In the genomic region with DNA sequence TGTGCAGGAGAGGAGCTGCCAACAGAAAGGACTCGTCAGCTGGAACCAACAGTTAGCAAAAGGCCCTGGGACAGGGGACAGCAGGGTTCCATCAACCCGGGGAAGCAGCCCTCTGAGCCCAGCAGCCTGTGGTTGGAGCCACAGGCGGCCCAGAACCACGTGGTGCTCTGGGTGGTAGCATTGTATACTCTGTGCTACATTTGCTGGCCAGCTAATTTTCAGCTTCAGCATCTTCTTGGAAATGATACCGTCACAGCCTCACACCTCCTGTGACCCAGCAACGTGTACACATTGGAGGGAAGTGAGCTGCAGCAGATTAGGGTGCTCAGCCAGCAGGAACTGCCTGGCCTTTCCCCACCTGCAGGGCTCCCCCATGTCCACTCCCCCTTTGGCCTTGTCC, we compare ENCODE assay signal across 13 cellular contexts. TPM values are rescaled to one million over a fixed set of nuclear protein-coding genes. Genes with fewer than 3 reads are reported as not detected.
DNase-seq lines count a peak whose midpoint lies in the region; ATAC-seq and TF ChIP-seq lines count a peak whose summit lies in the region.
"Had no signal": no experiment of that assay in that cellular context is flagged by ENCODE, and none has a peak within 500 bp of the region (broad histone marks: within the 10 kb centered on the region; RNA-seq: fewer than 3 reads in every experiment).

No MANE protein-coding gene starts in this region.

- H3K36me3 Mint-ChIP-seq in stimulated activated effector memory CD8-positive, alpha-beta T cell treated with anti-CD3 and anti-CD28 coated beads, Interleukin-12 subunit alpha, Interleukin-12 subunit beta, amount 100 ng/mL, for 72 hours: no peaks in the 10 kb centered on the region
- no peaks in the 10 kb centered on the region for H3K36me3 Mint-ChIP-seq in activated T-helper 1 cell treated with anti-CD3 and anti-CD28 coated beads, Interleukin-12 subunit alpha, Interleukin-12 subunit beta, Interleukin-2, Interleukin-4 antibody, amounts not matched to agents 30 ng/mL and 10 ng/mL and 1 ng/mL, durations not matched to agents 14 hours and 24 hours and 36 hours (ENCODE audit: low read depth)

- H3K27ac ChIP-seq in heart right ventricle (peak overlapping the region in 3 of 10 donors; percentile 7 to 19 (median 16)), right atrium auricular region (no peak overlapping the region)

- H3K27ac Mint-ChIP-seq in stimulated activated effector memory CD8-positive, alpha-beta T cell treated with anti-CD3 and anti-CD28 coated beads, Interleukin-12 subunit alpha, Interleukin-12 subunit beta, amount 100 ng/mL, for 72 hours: no peak overlapping the region
- H3K27ac Mint-ChIP-seq in activated T-helper 1 cell treated with anti-CD3 and anti-CD28 coated beads, Interleukin-12 subunit alpha, Interleukin-12 subunit beta, Interleukin-2, Interleukin-4 antibody, amounts not matched to agents 30 ng/mL and 10 ng/mL and 1 ng/mL, durations not matched to agents 14 hours and 24 hours and 36 hours: no peak overlapping the region

- no peaks in the 10 kb centered on the region for H3K9me3 ChIP-seq in heart right ventricle
- H3K9me3 ChIP-seq in right atrium auricular region: no peaks in the 10 kb centered on the region
- H3K9me3 ChIP-seq: HAP-1 had no signal

- H3K4me3 Mint-ChIP-seq in stimulated activated effector memory CD8-positive, alpha-beta T cell treated with anti-CD3 and anti-CD28 coated beads, Interleukin-12 subunit alpha, Interleukin-12 subunit beta, amount 100 ng/mL, for 72 hours: no peak overlapping the region
- H3K4me3 Mint-ChIP-seq in activated T-helper 1 cell treated with anti-CD3 and anti-CD28 coated beads, Interleukin-12 subunit alpha, Interleukin-12 subunit beta, Interleukin-2, Interleukin-4 antibody, amounts not matched to agents 30 ng/mL and 10 ng/mL and 1 ng/mL, durations not matched to agents 14 hours and 24 hours and 36 hours: no peak overlapping the region
- H3K4me3 Mint-ChIP-seq: CD8-positive, alpha-beta memory T cell had no signal

- H3K27me3 ChIP-seq in heart right ventricle: no peaks in the 10 kb centered on the region
- H3K27me3 ChIP-seq in right atrium auricular region: no peaks in the 10 kb centered on the region

- H3K4me1 ChIP-seq in heart right ventricle: peaks cover 0 to 23% (median 12%) of the 10 kb centered on the region in 9 donors
- H3K4me1 ChIP-seq in right atrium auricular region: peaks cover 0 to 13% of the 10 kb centered on the region in 2 donors
- H3K4me1 ChIP-seq: HAP-1 had no signal

- ATAC-seq in heart right ventricle (peak in 5 of 8 donors; percentile 24 to 81 (median 34)), left cardiac atrium (no peak)
- ATAC-seq in stimulated activated effector memory CD8-positive, alpha-beta T cell treated with anti-CD3 and anti-CD28 coated beads, Interleukin-12 subunit alpha, Interleukin-12 subunit beta, amount 100 ng/mL, for 72 hours: peak; percentile 93

- no peaks in the 10 kb centered on the region for H3K36me3 ChIP-seq in heart right ventricle
- no peaks in the 10 kb centered on the region for H3K36me3 ChIP-seq in right atrium auricular region
- H3K36me3 ChIP-seq: HAP-1 had no signal

- no peak for TF ChIP-seq CTCF in heart right ventricle (IDR thresholded peaks at IDR 0.05)
- no peak for TF ChIP-seq CTCF in right atrium auricular region (IDR thresholded peaks at IDR 0.05)

- H3K4me3 ChIP-seq in heart right ventricle (no peak overlapping the region), right atrium auricular region (no peak overlapping the region)
- H3K4me3 ChIP-seq: HAP-1 had no signal

- DNase-seq in heart right ventricle (no peak), right atrium auricular region (ENCODE audit: low spot score) (no peak), RPMI8226 (peak; percentile 8), left cardiac atrium (peak; percentile 29), COR-L47 (lab: John Stamatoyannopoulos, UW) (no peak)
- DNase-seq in stimulated activated effector memory CD8-positive, alpha-beta T cell treated with anti-CD3 and anti-CD28 coated beads, Interleukin-12 subunit alpha, Interleukin-12 subunit beta, amount 100 ng/mL, for 72 hours (ENCODE audit: low spot score in 2 of 2): no peak
- no peak for DNase-seq in activated T-helper 1 cell treated with anti-CD3 and anti-CD28 coated beads, Interleukin-12 subunit alpha, Interleukin-12 subunit beta, Interleukin-2, Interleukin-4 antibody, amounts not matched to agents 30 ng/mL and 10 ng/mL and 1 ng/mL, durations not matched to agents 14 hours and 24 hours and 36 hours (ENCODE audit: low spot score)
- no peak for DNase-seq in activated effector memory CD4-positive, alpha-beta T cell treated with anti-CD3 and anti-CD28 coated beads, Interleukin-2, amount 50 U/mL, for 16 hours
- DNase-seq: CD8-positive, alpha-beta memory T cell; NCI-H1417; NCI-H2029 treated with DMSO at 0.1 percent for 48 hours; NCI-H524 had no signal

- intact Hi-C loops in heart right ventricle (cut with DNase I): loop anchor here in 1 of 10 donors (10.0 kb wide), 1 partner anchor 49 kb away; no protein-coding TSS in a partner anchor
- intact Hi-C loops in left cardiac atrium (cut with DNase I): no loop called here
- intact Hi-C loops in activated T-helper 1 cell treated with anti-CD3 and anti-CD28 coated beads, Interleukin-12 subunit alpha, Interleukin-12 subunit beta, Interleukin-2, Interleukin-4 antibody, amounts not matched to agents 30 ng/mL and 10 ng/mL and 1 ng/mL, durations not matched to agents 14 hours and 24 hours and 36 hours (cut with micrococcal nuclease): no loop called here

- H3K27me3 Mint-ChIP-seq in activated T-helper 1 cell treated with anti-CD3 and anti-CD28 coated beads, Interleukin-12 subunit alpha, Interleukin-12 subunit beta, Interleukin-2, Interleukin-4 antibody, amounts not matched to agents 30 ng/mL and 10 ng/mL and 1 ng/mL, durations not matched to agents 14 hours and 24 hours and 36 hours (ENCODE audit: insufficient read depth): no peaks in the 10 kb centered on the region

- WGBS in heart right ventricle, 2 donors: 45 to 57% methylated on average over 6 of the region's 6 CpGs

- H3K9me3 Mint-ChIP-seq in stimulated activated effector memory CD8-positive, alpha-beta T cell treated with anti-CD3 and anti-CD28 coated beads, Interleukin-12 subunit alpha, Interleukin-12 subunit beta, amount 100 ng/mL, for 72 hours: no peaks in the 10 kb centered on the region
- H3K9me3 Mint-ChIP-seq in activated T-helper 1 cell treated with anti-CD3 and anti-CD28 coated beads, Interleukin-12 subunit alpha, Interleukin-12 subunit beta, Interleukin-2, Interleukin-4 antibody, amounts not matched to agents 30 ng/mL and 10 ng/mL and 1 ng/mL, durations not matched to agents 14 hours and 24 hours and 36 hours: no peaks in the 10 kb centered on the region
- H3K9me3 Mint-ChIP-seq: CD8-positive, alpha-beta memory T cell had no signal

- peaks cover 4% of the 10 kb centered on the region for H3K4me1 Mint-ChIP-seq in stimulated activated effector memory CD8-positive, alpha-beta T cell treated with anti-CD3 and anti-CD28 coated beads, Interleukin-12 subunit alpha, Interleukin-12 subunit beta, amount 100 ng/mL, for 72 hours
- H3K4me1 Mint-ChIP-seq in activated T-helper 1 cell treated with anti-CD3 and anti-CD28 coated beads, Interleukin-12 subunit alpha, Interleukin-12 subunit beta, Interleukin-2, Interleukin-4 antibody, amounts not matched to agents 30 ng/mL and 10 ng/mL and 1 ng/mL, durations not matched to agents 14 hours and 24 hours and 36 hours (ENCODE audit: low read depth): peaks cover 6% of the 10 kb centered on the region

RNA-seq across cellular contexts. Expression of a gene that starts 13.1 kb away (rescaled TPM):
- 100 to 1,000 TPM; 103 to 207 (median 121) TPM for total RNA-seq in heart right ventricle
- 100 to 1,000 TPM; 127 to 217 TPM for polyA plus RNA-seq in heart right ventricle
- total RNA-seq in right atrium auricular region: 100 to 1,000 TPM; 113 to 252 TPM
- 100 to 1,000 TPM in 1 of 2 donors, 10 to 100 TPM in 1; 91.0 to 101 TPM for total RNA-seq in left cardiac atrium
- total RNA-seq in activated T-helper 1 cell treated with anti-CD3 and anti-CD28 coated beads, Interleukin-12 subunit alpha, Interleukin-12 subunit beta, Interleukin-2, Interleukin-4 antibody, amounts not matched to agents 30 ng/mL and 10 ng/mL and 1 ng/mL, durations not matched to agents 14 hours and 24 hours and 36 hours: 30.4 and 36.0 TPM in 2 replicates

RNA-seq across cellular contexts. Expression of a gene that starts 39.1 kb away (rescaled TPM):
- 100 to 1,000 TPM; 137 to 262 (median 160) TPM for total RNA-seq in heart right ventricle
- 100 to 1,000 TPM; 280 to 848 TPM for polyA plus RNA-seq in heart right ventricle
- total RNA-seq in right atrium auricular region: 100 to 1,000 TPM; 227 to 327 TPM
- 100 to 1,000 TPM; 159 to 172 TPM for total RNA-seq in left cardiac atrium
- total RNA-seq in activated T-helper 1 cell treated with anti-CD3 and anti-CD28 coated beads, Interleukin-12 subunit alpha, Interleukin-12 subunit beta, Interleukin-2, Interleukin-4 antibody, amounts not matched to agents 30 ng/mL and 10 ng/mL and 1 ng/mL, durations not matched to agents 14 hours and 24 hours and 36 hours: 255 and 264 TPM in 2 replicates

Comparison
In these comparisons a context has a peak if more than half of its experiments do, and no peak if none do; other contexts are left out.
1. ATAC-seq: peak in heart right ventricle (5 of 8) and stimulated activated effector memory CD8-positive, alpha-beta T cell treated with anti-CD3 and anti-CD28 coated beads, Interleukin-12 subunit alpha, Interleukin-12 subunit beta, amount 100 ng/mL, for 72 hours (single experiment); none in left cardiac atrium (0 of 2).
2. DNase-seq: peak in RPMI8226 (single experiment) and left cardiac atrium (single experiment); none in heart right ventricle (0 of 2), right atrium auricular region (single experiment), stimulated activated effector memory CD8-positive, alpha-beta T cell treated with anti-CD3 and anti-CD28 coated beads, Interleukin-12 subunit alpha, Interleukin-12 subunit beta, amount 100 ng/mL, for 72 hours (0 of 2), activated T-helper 1 cell treated with anti-CD3 and anti-CD28 coated beads, Interleukin-12 subunit alpha, Interleukin-12 subunit beta, Interleukin-2, Interleukin-4 antibody, amounts not matched to agents 30 ng/mL and 10 ng/mL and 1 ng/mL, durations not matched to agents 14 hours and 24 hours and 36 hours (single experiment), COR-L47 (single experiment) and activated effector memory CD4-positive, alpha-beta T cell treated with anti-CD3 and anti-CD28 coated beads, Interleukin-2, amount 50 U/mL, for 16 hours (single experiment).